Comparison of ENCODE assay signal across 8 cellular contexts in genomic region chr3:5197470-5198312, GRCh38. TPM values are rescaled to one million over a fixed set of nuclear protein-coding genes. Genes with fewer than 3 reads are reported as not detected.
DNase-seq lines count a peak whose midpoint lies in the region; ATAC-seq, FAIRE-seq and TF ChIP-seq lines count a peak whose summit lies in the region.

No MANE protein-coding gene starts in this region.

- H3K27ac Mint-ChIP-seq in activated T-cell treated with anti-CD3 and anti-CD28 coated beads, Interleukin-2, amount 50 U/mL, for 72 hours, result peak overlapping the region; percentile 100

- peak overlapping the region; percentile 14; the same call in 1 of the 2 replicates for H3K4me2 ChIP-seq in HepG2 (ENCODE audit: low read depth, low read length)

- no peaks in the 10 kb centered on the region for H3K27me3 Mint-ChIP-seq in activated T-cell treated with anti-CD3 and anti-CD28 coated beads, Interleukin-2, amount 50 U/mL, for 72 hours (ENCODE audit: low read depth)

- H3K36me3 Mint-ChIP-seq in activated T-cell treated with anti-CD3 and anti-CD28 coated beads, Interleukin-2, amount 50 U/mL, for 72 hours (ENCODE audit: insufficient read depth in 2 of 2), result peaks cover 38 to 79% of the 10 kb centered on the region in 2 donors

- H3K9me3 ChIP-seq in HUES48 (ENCODE audit: control insufficient read depth, insufficient read depth, low read length), result no peaks in the 10 kb centered on the region
- no peaks in the 10 kb centered on the region for H3K9me3 ChIP-seq in HepG2 (ENCODE audit: low read length)
- H3K9me3 ChIP-seq in tibial artery, result no peaks in the 10 kb centered on the region

- in situ Hi-C loops in HepG2 (cut with HindIII; ENCODE audit: extremely low pct_ligation_motif_present, low pct_unique_long_range_greater_than_20kb), result no loop called here
- in situ Hi-C loops in G401 (cut with HindIII; ENCODE audit: low sequenced_read_pairs), result no loop called here

- POLR2A ChIA-PET in HepG2 (lab: Yijun Ruan, JAX), result interaction anchor here (2.9 kb wide), 1 partner anchor 9 kb away, joined by 15 read pairs; the partner anchor contains the start of gene EDEM1

- H2AFZ ChIP-seq in HepG2 (ENCODE audit: low read length), result no peak overlapping the region

- H3K4me1 Mint-ChIP-seq in activated T-cell treated with anti-CD3 and anti-CD28 coated beads, Interleukin-2, amount 50 U/mL, for 72 hours (ENCODE audit: low read depth), result peaks cover 95% of the 10 kb centered on the region

- no peak for TF ChIP-seq POLR2A in HepG2 (IDR thresholded peaks at IDR 0.05; ENCODE audit: insufficient read depth in 1 of 2, low read depth in 2 of 2, low read length in 2 of 2)

- WGBS in HepG2 (ENCODE audit: low lambda C conversion rate), result 89% methylated on average over 8 of the region's 8 CpGs

- no peak for FAIRE-seq in HepG2 (lab: Jason Lieb, UNC)

- peaks cover 18% of the 10 kb centered on the region for H3K4me1 ChIP-seq in HUES48 (ENCODE audit: control insufficient read depth, insufficient read depth, low read length)
- peaks cover 51% of the 10 kb centered on the region for H3K4me1 ChIP-seq in HepG2 (ENCODE audit: insufficient read depth, low read length)
- peaks cover 0 to 15% (median 7%) of the 10 kb centered on the region in 4 donors for H3K4me1 ChIP-seq in tibial artery

- H3K27me3 ChIP-seq in GM06990 (replicated peaks; ENCODE audit: control insufficient read depth, insufficient read depth, low read length), result no peaks in the 10 kb centered on the region
- no peaks in the 10 kb centered on the region for H3K27me3 ChIP-seq in HUES48 (ENCODE audit: control insufficient read depth, insufficient read depth, low read length)
- H3K27me3 ChIP-seq in HepG2 (ENCODE audit: control insufficient read depth in 1 of 2, insufficient read depth in 2 of 2, low read length in 2 of 2), result no peaks in the 10 kb centered on the region
- H3K27me3 ChIP-seq in tibial artery, result no peaks in the 10 kb centered on the region

- no peak for TF ChIP-seq RAD21 in HepG2 (CRISPR knock-in tag; IDR thresholded peaks at IDR 0.05)

- H3K9me3 Mint-ChIP-seq in activated T-cell treated with anti-CD3 and anti-CD28 coated beads, Interleukin-2, amount 50 U/mL, for 72 hours, result peaks cover 2 to 3% of the 10 kb centered on the region in 2 donors

- H3K9ac ChIP-seq in HUES48 (ENCODE audit: low read depth, low read length) (peak overlapping the region; percentile 26; the same call in 1 of the 2 replicates), HepG2 (ENCODE audit: insufficient read depth, low read depth, low read length) (no peak overlapping the region; the same call in 1 of the 2 replicates)

- DNase-seq in GM06990 (ENCODE audit: extremely low read depth, insufficient read length) (peak; percentile 68), HepG2 (ENCODE audit: low spot score) (no peak), G401 (ENCODE audit: low spot score) (no peak), tibial artery (no peak), omental fat pad (ENCODE audit: low spot score) (no peak)
- DNase-seq in activated T-cell treated with anti-CD3 and anti-CD28 coated beads, Interleukin-2, amount 50 U/mL, for 72 hours, result peak; percentile 48 to 53

- TF ChIP-seq EP300 in HepG2 (IDR thresholded peaks at IDR 0.05; ENCODE audit: low read depth in 2 of 2, low read length in 2 of 2) (no peak), HepG2 (CRISPR knock-in tag; IDR thresholded peaks at IDR 0.05; ENCODE audit: borderline replicate concordance) (no peak)

- TF ChIP-seq CTCF in GM06990 (IDR thresholded peaks at IDR 0.05; ENCODE audit: insufficient read depth, low read length, poor library complexity, severe bottlenecking) (no peak), HepG2 (CRISPR knock-in tag; IDR thresholded peaks at IDR 0.05) (no peak), tibial artery (IDR thresholded peaks at IDR 0.05) (no peak), omental fat pad (IDR thresholded peaks at IDR 0.05) (no peak)

- H3K36me3 ChIP-seq in GM06990 (ENCODE audit: control insufficient read depth, insufficient read depth, low read length), result peaks cover 12% of the 10 kb centered on the region
- H3K36me3 ChIP-seq in HUES48 (ENCODE audit: control insufficient read depth, insufficient read depth, low read length), result peaks cover 25% of the 10 kb centered on the region
- peaks cover 9 to 66% of the 10 kb centered on the region in 2 experiments for H3K36me3 ChIP-seq in HepG2 (replicated peaks in 1 of 2; ENCODE audit: control insufficient read depth in 1 of 2, insufficient read depth in 2 of 2, low read length in 2 of 2)
- H3K36me3 ChIP-seq in tibial artery, result peaks cover 3 to 47% (median 34%) of the 10 kb centered on the region in 3 donors

- peaks cover 6% of the 10 kb centered on the region; the same call in 1 of the 2 replicates for H4K20me1 ChIP-seq in HepG2 (ENCODE audit: insufficient read depth, low read length)

- no peak overlapping the region for H3K4me3 ChIP-seq in GM06990 (replicated peaks; ENCODE audit: low read depth, low read length)
- H3K4me3 ChIP-seq in HUES48 (ENCODE audit: low read depth, low read length), result no peak overlapping the region
- H3K4me3 ChIP-seq in HepG2 (replicated peaks in 1 of 3; ENCODE audit: insufficient read depth in 1 of 3, low read depth in 2 of 3, low read length in 3 of 3), result no peak overlapping the region
- no peak overlapping the region for H3K4me3 ChIP-seq in tibial artery

- intact Hi-C loops in HepG2 (cut with micrococcal nuclease; ENCODE audit: unreplicated experiment), result no loop called here
- intact Hi-C loops in tibial artery (cut with DNase I; ENCODE audit: low total_unique reads), result no loop called here

- peaks cover 51% of the 10 kb centered on the region for H3K79me2 ChIP-seq in HepG2 (ENCODE audit: insufficient read depth, low read length)

- H3K27ac ChIP-seq in HUES48 (ENCODE audit: low read depth, low read length) (peak overlapping the region; percentile 40), HepG2 (ENCODE audit: extremely low read length, insufficient read depth, low read length) (peak overlapping the region; percentile 21), tibial artery (no peak overlapping the region)

- H3K4me3 Mint-ChIP-seq in activated T-cell treated with anti-CD3 and anti-CD28 coated beads, Interleukin-2, amount 50 U/mL, for 72 hours, result peak overlapping the region; percentile 83 to 91

- ATAC-seq in GM21528 (IDR thresholded peaks at IDR 0.05; ENCODE audit: low FRiP score, unreplicated experiment) (peak; percentile 82), HepG2 (no peak; the same call in 2 of the 3 replicates), omental fat pad (ENCODE audit: low FRiP score) (no peak)
- peak; percentile 72 to 75 for ATAC-seq in activated T-cell treated with anti-CD3 and anti-CD28 coated beads, Interleukin-2, amount 50 U/mL, for 72 hours (replicated peaks in 1 of 2)

- CTCF ChIA-PET in HepG2 (lab: Yijun Ruan, JAX; ENCODE audit: low intra/inter-chr PET ratio, low total read pairs), result no interaction called here

- BruUV-seq in HepG2 (replicated peaks; lab: Mats Ljungman, UMichigan), result no TSS peak

TF ChIP-seq in HepG2, 621 proteins besides CTCF, POLR2A, EP300 and RAD21 (continues in another document):
- TF ChIP-seq SALL2 (CRISPR knock-in tag; IDR thresholded peaks at IDR 0.05) (no peak), CENPBD1 (CRISPR knock-in tag; IDR thresholded peaks at IDR 0.05; ENCODE audit: borderline replicate concordance, low read depth) (no peak), THAP11 (CRISPR knock-in tag; IDR thresholded peaks at IDR 0.05) (0 out of 2 replicates have a peak, but pooled peaks have one; percentile 39), CEBPB (IDR thresholded peaks at IDR 0.05; ENCODE audit: borderline replicate concordance, low read depth, low read length) (peak; percentile 93), ZNF121 (CRISPR knock-in tag; IDR thresholded peaks at IDR 0.05) (peak; percentile 43; the same call in 1 of the 2 replicates), GATAD2A (CRISPR knock-in tag; IDR thresholded peaks at IDR 0.05) (peak; percentile 58; the same call in 1 of the 2 replicates), ATF7 (IDR thresholded peaks at IDR 0.05) (peak; percentile 56), ATF7 (CRISPR knock-in tag; IDR thresholded peaks at IDR 0.05) (no peak)

RNA-seq across cellular contexts. Expression of gene EDEM1, which starts 10.2 kb away (rescaled TPM):
- total RNA-seq in activated T-cell treated with anti-CD3 and anti-CD28 coated beads, Interleukin-2, amount 50 U/mL, for 72 hours, result 100 to 1,000 TPM; 225 to 272 TPM
- total RNA-seq in HepG2 (2016; rRNA removed; fragmentation: Illumina TruSeq; extraction: Trizol), result 13.8 and 14.3 TPM in 2 replicates
- 8.5 and 9.0 TPM in 2 replicates for total RNA-seq in HepG2 (2016; cell fraction: cytosol; rRNA removed; fragmentation: Illumina TruSeq; extraction: Trizol; ENCODE audit: low read depth)
- 13.5 and 14.4 TPM in 2 replicates for total RNA-seq in HepG2 (2016; cell fraction: insoluble cytoplasmic fraction; rRNA removed; fragmentation: Illumina TruSeq; extraction: Trizol)
- total RNA-seq in HepG2 (2016; cell fraction: membrane; rRNA removed; fragmentation: Illumina TruSeq; extraction: Trizol), result 15.4 and 16.6 TPM in 2 replicates
- 22.3 and 25.8 TPM in 2 replicates for total RNA-seq in HepG2 (2016; cell fraction: nucleus; rRNA removed; fragmentation: Illumina TruSeq; extraction: Trizol)
- 25.8 and 28.0 TPM in 2 replicates for polyA plus RNA-seq in HepG2 (2011; rRNA removed)
- polyA plus RNA-seq in HepG2 (2011; cell fraction: cytosol; rRNA removed), result 10.4 and 18.5 TPM in 2 replicates
- polyA plus RNA-seq in HepG2 (2011; cell fraction: nucleus; rRNA removed), result 23.8 and 36.5 TPM in 2 replicates
- polyA plus RNA-seq in HepG2 (2012), result 16.8 and 17.3 TPM in 2 replicates
- polyA plus RNA-seq in HepG2 (2016; cell fraction: cytosol; fragmentation: Illumina TruSeq; extraction: Trizol; ENCODE audit: low read depth), result 3.5 and 4.9 TPM in 2 replicates
- polyA plus RNA-seq in HepG2 (2016; cell fraction: insoluble cytoplasmic fraction; fragmentation: Illumina TruSeq; extraction: Trizol; ENCODE audit: low read depth), result 11.7 and 12.6 TPM in 2 replicates
- 7.5 and 8.7 TPM in 2 replicates for polyA plus RNA-seq in HepG2 (2016; cell fraction: membrane; fragmentation: Illumina TruSeq; extraction: Trizol; ENCODE audit: low read depth)
- 40.1 and 42.7 TPM in 2 replicates for polyA plus RNA-seq in HepG2 (2016; cell fraction: nucleus; fragmentation: Illumina TruSeq; extraction: Trizol; ENCODE audit: insufficient read depth, low read depth)
- 27.3 TPM in 2 replicates for polyA minus RNA-seq in HepG2 (2011; rRNA and poly(A)+ RNA removed; ENCODE audit: low replicate concordance)
- 22.4 and 27.4 TPM in 2 replicates for polyA minus RNA-seq in HepG2 (2011; cell fraction: cytosol; rRNA and poly(A)+ RNA removed)
- polyA minus RNA-seq in HepG2 (2011; cell fraction: nucleus; rRNA and poly(A)+ RNA removed), result 61.4 and 62.2 TPM in 2 replicates
- total RNA-seq in G401 (2014; rRNA removed; shearing (Covaris generic)), result 10.4 and 12.6 TPM in 2 replicates
- 10 to 100 TPM; 32.7 to 69.4 (median 49.9) TPM for total RNA-seq in omental fat pad

Comparison
In these comparisons a context has a peak if more than half of its experiments do, and no peak if none do; other contexts are left out.
1. DNase-seq: peak in GM06990 (single experiment) and activated T-cell treated with anti-CD3 and anti-CD28 coated beads, Interleukin-2, amount 50 U/mL, for 72 hours (2 of 2); none in HepG2 (single experiment), G401 (single experiment), tibial artery (0 of 2) and omental fat pad (single experiment).
2. ATAC-seq: peak in GM21528 (single experiment) and activated T-cell treated with anti-CD3 and anti-CD28 coated beads, Interleukin-2, amount 50 U/mL, for 72 hours (2 of 2); none in HepG2 (single experiment) and omental fat pad (single experiment).
3. H3K27ac ChIP-seq: peak in HUES48 (single experiment) and HepG2 (single experiment); none in tibial artery (0 of 2).